ENCODE assay signal across 14 cellular contexts in genomic region chr11:32433249-32434115, GRCh38. TPM values are rescaled to one million over a fixed set of nuclear protein-coding genes. Genes with fewer than 3 reads are reported as not detected.
DNase-seq lines count a peak whose midpoint lies in the region; ATAC-seq and TF ChIP-seq lines count a peak whose summit lies in the region.
"Had no signal": no experiment of that assay in that cellular context is flagged by ENCODE, and none has a peak within 500 bp of the region (broad histone marks: within the 10 kb centered on the region; RNA-seq: fewer than 3 reads in every experiment).

No MANE protein-coding gene starts in this region.

- no peaks in the 10 kb centered on the region for H3K36me3 ChIP-seq in BLaER1 treated with 17β-estradiol and CSF1 and Interleukin-3, amounts not matched to agents 10 nM and 100 nM
- H3K36me3 ChIP-seq in HUES6 (ENCODE audit: control insufficient read depth, insufficient read depth, low read length) (no peaks in the 10 kb centered on the region), trophoblast cell (ENCODE audit: control insufficient read depth in 1 of 2, insufficient read depth in 2 of 2, low read length in 2 of 2) (no peaks in the 10 kb centered on the region)
- H3K36me3 ChIP-seq: SJCRH30 had no signal

- no peak overlapping the region for H2AFZ ChIP-seq in trophoblast cell (ENCODE audit: insufficient read depth, low read length, poor library complexity)

- H3K23ac ChIP-seq in trophoblast cell (ENCODE audit: low read length): no peak overlapping the region

- H4K12ac ChIP-seq in trophoblast cell (ENCODE audit: low read depth, low read length): no peak overlapping the region

- H3K9ac ChIP-seq in BLaER1 treated with 17β-estradiol and CSF1 and Interleukin-3, amounts not matched to agents 10 nM and 100 nM: no peak overlapping the region
- H3K9ac ChIP-seq in HUES6 (ENCODE audit: low read length): no peak overlapping the region
- no peak overlapping the region for H3K9ac ChIP-seq in trophoblast cell (ENCODE audit: low read length)

- no peak overlapping the region for H2BK12ac ChIP-seq in trophoblast cell (ENCODE audit: low read length)

- no peak overlapping the region for H3K18ac ChIP-seq in trophoblast cell (ENCODE audit: low read length)

- no peak overlapping the region for H4K8ac ChIP-seq in trophoblast cell (ENCODE audit: low read depth, low read length)

- no peak for TF ChIP-seq CTCF in epithelial cell of proximal tubule (conservative IDR thresholded peaks at IDR 0.05; ENCODE audit: low read depth, low read length)

- H3K4me1 ChIP-seq in BLaER1 treated with 17β-estradiol and CSF1 and Interleukin-3, amounts not matched to agents 10 nM and 100 nM: peaks cover 33 to 51% (median 40%) of the 10 kb centered on the region in 10 experiments
- peaks cover 46% of the 10 kb centered on the region for H3K4me1 ChIP-seq in HUES6 (ENCODE audit: control insufficient read depth, insufficient read depth, low read length)
- peaks cover 27 to 31% of the 10 kb centered on the region in 2 experiments for H3K4me1 ChIP-seq in trophoblast cell (ENCODE audit: control insufficient read depth in 1 of 2, insufficient read depth in 2 of 2, low read length in 2 of 2)
- H3K4me1 ChIP-seq: SJCRH30 had no signal

- peak overlapping the region in 1 of 11 experiments; percentile 16; a peak in 4 of 22 replicates for H3K4me2 ChIP-seq in BLaER1 treated with 17β-estradiol and CSF1 and Interleukin-3, amounts not matched to agents 10 nM and 100 nM
- H3K4me2 ChIP-seq in trophoblast cell (ENCODE audit: low read length): peak overlapping the region; percentile 83

- H3K4me3 ChIP-seq in BLaER1 treated with 17β-estradiol and CSF1 and Interleukin-3, amounts not matched to agents 10 nM and 100 nM: peak overlapping the region in 7 of 10 experiments; percentile 4 to 56 (median 42); a peak in 8 of 20 replicates
- H3K4me3 ChIP-seq in HUES6 (ENCODE audit: low read depth, low read length) (peak overlapping the region; percentile 59; the same call in 1 of the 2 replicates), epithelial cell of proximal tubule (ENCODE audit: low read depth, low read length) (peak overlapping the region; percentile 48), trophoblast cell (ENCODE audit: low read depth, low read length) (no peak overlapping the region)
- H3K4me3 ChIP-seq: SJCRH30 had no signal

- H2BK5ac ChIP-seq in trophoblast cell (ENCODE audit: low read depth, low read length, poor library complexity): no peak overlapping the region

- H3K27me3 ChIP-seq in BLaER1 treated with 17β-estradiol and CSF1 and Interleukin-3, amounts not matched to agents 10 nM and 100 nM: peaks cover 99 to 100% (median 100%) of the 10 kb centered on the region in 11 experiments
- H3K27me3 ChIP-seq in HUES6 (ENCODE audit: control insufficient read depth, insufficient read depth, low read length): peaks cover 100% of the 10 kb centered on the region
- H3K27me3 ChIP-seq in trophoblast cell (ENCODE audit: insufficient read depth, low read length): peaks cover 82% of the 10 kb centered on the region
- H3K27me3 ChIP-seq: SJCRH30 had no signal

- peaks cover 2% of the 10 kb centered on the region for H3K79me2 ChIP-seq in trophoblast cell (ENCODE audit: control insufficient read depth, insufficient read depth, low read length, poor library complexity)

- no peak overlapping the region for H4K91ac ChIP-seq in trophoblast cell (ENCODE audit: low read depth, low read length)

- WGBS in trophoblast cell (ENCODE audit: extremely low coverage, insufficient coverage, insufficient read length): no CpG with 5 or more reads among the region's 54 CpGs

- H2BK120ac ChIP-seq in trophoblast cell (ENCODE audit: insufficient read depth, low read length, poor library complexity): no peak overlapping the region

- no peak overlapping the region for H3K14ac ChIP-seq in trophoblast cell (ENCODE audit: low read length)

- H3K9me3 ChIP-seq in BLaER1 treated with 17β-estradiol and CSF1 and Interleukin-3, amounts not matched to agents 10 nM and 100 nM (replicated peaks in 1 of 11): peaks cover 40 to 68% (median 58%) of the 10 kb centered on the region in 11 experiments
- H3K9me3 ChIP-seq in HUES6 (ENCODE audit: control insufficient read depth, insufficient read depth, low read depth, low read length): no peaks in the 10 kb centered on the region
- peaks cover 8% of the 10 kb centered on the region for H3K9me3 ChIP-seq in trophoblast cell (ENCODE audit: insufficient read depth, low read depth, low read length)
- H3K9me3 ChIP-seq: SJCRH30 had no signal

- H2AK5ac ChIP-seq in trophoblast cell (ENCODE audit: low read length): no peak overlapping the region

- no peak overlapping the region for H3K27ac ChIP-seq in BLaER1 treated with 17β-estradiol and CSF1 and Interleukin-3, amounts not matched to agents 10 nM and 100 nM
- H3K27ac ChIP-seq in HUES6 (ENCODE audit: low read depth, low read length) (no peak overlapping the region), trophoblast cell (ENCODE audit: low read depth, low read length) (no peak overlapping the region)
- H3K27ac ChIP-seq: SJCRH30 had no signal

- no peak for DNase-seq in epithelial cell of proximal tubule (ENCODE audit: low read depth)
- DNase-seq in trophoblast cell: no peak
- no peak for DNase-seq in NCI-H2196 (lab: John Stamatoyannopoulos, UW; ENCODE audit: unreplicated experiment)
- no peak for DNase-seq in NCI-H2107 (lab: John Stamatoyannopoulos, UW)
- DNase-seq: activated CD4-positive, alpha-beta memory T cell treated with anti-CD3 and anti-CD28 coated beads for 36 hours; DMS79; hippocampal formation; NCI-H2081; SJCRH30 had no signal

- H3K79me1 ChIP-seq in trophoblast cell (ENCODE audit: low read length): peaks cover 3% of the 10 kb centered on the region

- peaks cover 0 to 78% (median 44%) of the 10 kb centered on the region in 11 experiments; a peak in 18 of 22 replicates for H4K20me1 ChIP-seq in BLaER1 treated with 17β-estradiol and CSF1 and Interleukin-3, amounts not matched to agents 10 nM and 100 nM

- no peak overlapping the region for H3K4ac ChIP-seq in trophoblast cell (ENCODE audit: low read depth, low read length)

- ATAC-seq in HG02759 (IDR thresholded peaks at IDR 0.05; ENCODE audit: unreplicated experiment): no peak
- ATAC-seq in GM19467 (IDR thresholded peaks at IDR 0.05; ENCODE audit: unreplicated experiment): no peak

RNA-seq across cellular contexts. Expression of gene WT1, which starts 1.9 kb away (rescaled TPM):
- 3.0 and 10.6 TPM in 2 replicates for total RNA-seq in epithelial cell of proximal tubule
- 1.1 and 1.3 TPM in 2 replicates for polyA plus RNA-seq in trophoblast cell (2013)
- total RNA-seq: activated CD4-positive, alpha-beta memory T cell treated with anti-CD3 and anti-CD28 coated beads for 36 hours; bronchial epithelial cell; SJCRH30 had no signal
